In the genomic region with DNA sequence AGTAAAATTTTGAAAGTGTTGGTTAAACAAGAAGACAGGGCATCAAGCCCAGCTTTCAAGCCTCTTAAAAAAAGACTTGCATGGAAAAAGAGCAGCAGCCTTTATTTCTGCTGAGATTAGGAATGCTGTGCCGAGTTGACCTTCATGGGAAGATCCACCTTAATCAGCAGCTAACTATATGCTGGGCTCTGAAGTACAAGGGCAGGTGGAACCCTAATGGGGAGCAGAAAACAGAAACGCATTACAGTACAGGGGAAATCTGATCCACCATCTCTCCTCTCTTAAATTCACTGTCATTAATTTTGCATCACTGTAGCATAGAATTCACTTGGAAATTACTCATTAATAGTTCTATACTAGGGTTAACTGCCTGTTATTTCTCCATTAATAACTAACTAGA, we compare ENCODE assay signal across 19 cellular contexts.
DNase-seq lines count a peak whose midpoint lies in the region; ATAC-seq and TF ChIP-seq lines count a peak whose summit lies in the region.
"Had no signal": no experiment of that assay in that cellular context is flagged by ENCODE, and none has a peak within 500 bp of the region (broad histone marks: within the 10 kb centered on the region; RNA-seq: fewer than 3 reads in every experiment).

No MANE protein-coding gene starts in this region.

- no peak overlapping the region for H2AK9ac ChIP-seq in IMR-90 (replicated peaks; ENCODE audit: low read depth, low read length, poor library complexity)

- no peak overlapping the region for H2BK5ac ChIP-seq in IMR-90 (ENCODE audit: low read depth, low read length, poor library complexity, severe bottlenecking)

- no peak overlapping the region for H4K5ac ChIP-seq in IMR-90 (ENCODE audit: low read depth, low read length)

- no peak overlapping the region for H3K4me3 ChIP-seq in ACC112 (ENCODE audit: low read depth, low read length)
- H3K4me3 ChIP-seq in IMR-90 (ENCODE audit: insufficient read depth, low read depth, low read length), result no peak overlapping the region
- H3K4me3 ChIP-seq in coronary artery, result no peak overlapping the region
- no peak overlapping the region for H3K4me3 ChIP-seq in osteoblast (ENCODE audit: insufficient read depth, low read length)
- H3K4me3 ChIP-seq: neural progenitor cell had no signal

- intact Hi-C loops in IMR-90 (cut with micrococcal nuclease), result no loop called here

- peaks cover 58% of the 10 kb centered on the region for H3K36me3 ChIP-seq in ACC112 (ENCODE audit: insufficient read depth, low read length)
- peaks cover 38% of the 10 kb centered on the region for H3K36me3 ChIP-seq in IMR-90 (ENCODE audit: control insufficient read depth, insufficient read depth, low read length)
- peaks cover 73% of the 10 kb centered on the region for H3K36me3 ChIP-seq in osteoblast (ENCODE audit: insufficient read depth, low read length)

- H3K27me3 ChIP-seq in ACC112 (ENCODE audit: insufficient read depth, low read length) (no peaks in the 10 kb centered on the region), IMR-90 (ENCODE audit: control insufficient read depth, insufficient read depth, low read length) (no peaks in the 10 kb centered on the region), osteoblast (ENCODE audit: insufficient read depth, low read length) (no peaks in the 10 kb centered on the region)
- H3K27me3 ChIP-seq: brain microvascular endothelial cell, neural progenitor cell had no signal

- in situ Hi-C loops in IMR-90 (cut with MboI; ENCODE audit: low sequenced_read_pairs), result no loop called here

- H2AFZ ChIP-seq in ACC112 (ENCODE audit: low read length, unreplicated experiment) (no peak overlapping the region), IMR-90 (replicated peaks; ENCODE audit: low read length, poor library complexity) (no peak overlapping the region), osteoblast (ENCODE audit: low read length) (no peak overlapping the region)
- H2AFZ ChIP-seq: neural progenitor cell had no signal

- peaks cover 10% of the 10 kb centered on the region; the same call in 1 of the 2 replicates for H4K20me1 ChIP-seq in IMR-90 (ENCODE audit: insufficient read depth, low read length)
- H4K20me1 ChIP-seq in osteoblast (ENCODE audit: insufficient read depth, low read length), result peaks cover 11% of the 10 kb centered on the region

- H3K14ac ChIP-seq in IMR-90 (replicated peaks; ENCODE audit: low read depth, low read length), result 0 out of 2 replicates have a peak overlapping the region, but pooled peaks have one; percentile 39

- H3K4me2 ChIP-seq in IMR-90 (ENCODE audit: low read depth, low read length) (no peak overlapping the region), osteoblast (ENCODE audit: insufficient read depth, low read length) (no peak overlapping the region)
- H3K4me2 ChIP-seq: neural progenitor cell had no signal

- peak overlapping the region in 1 of 2 experiments; percentile 30; a peak in 1 of 4 replicates for H4K8ac ChIP-seq in IMR-90 (ENCODE audit: low read depth in 2 of 2, low read length in 2 of 2)

- dilution Hi-C loops in IMR-90 (cut with HindIII; ENCODE audit: low sequenced_read_pairs, unreplicated experiment), result no loop called here

- H3K79me1 ChIP-seq in IMR-90 (ENCODE audit: low read depth in 1 of 2, low read length in 2 of 2), result peaks cover 37 to 76% of the 10 kb centered on the region in 2 experiments

- no peak overlapping the region for H2BK15ac ChIP-seq in IMR-90 (ENCODE audit: low read depth, low read length)

- CTCF ChIA-PET in IMR-90 (lab: Yijun Ruan, JAX), result no interaction called here

- H3K79me2 ChIP-seq in ACC112 (ENCODE audit: control insufficient read depth, insufficient read depth, low read length, unreplicated experiment) (peaks cover 13% of the 10 kb centered on the region), osteoblast (ENCODE audit: insufficient read depth, low read length) (peaks cover 14% of the 10 kb centered on the region)

- H3K4ac ChIP-seq in IMR-90 (ENCODE audit: low read depth, low read length), result peak overlapping the region; percentile 45; the same call in 1 of the 2 replicates

- H3K56ac ChIP-seq in IMR-90 (ENCODE audit: extremely low read depth, insufficient read depth, low read length), result no peak overlapping the region

- H3K18ac ChIP-seq in IMR-90 (ENCODE audit: low read depth, low read length), result no peak overlapping the region

- H3K9ac ChIP-seq in IMR-90 (ENCODE audit: low read depth, low read length), result no peak overlapping the region
- H3K9ac ChIP-seq: neural progenitor cell had no signal

- H3K9me3 ChIP-seq in IMR-90 (ENCODE audit: control insufficient read depth, insufficient read depth, low read length), result no peaks in the 10 kb centered on the region
- no peaks in the 10 kb centered on the region for H3K9me3 ChIP-seq in osteoblast (ENCODE audit: low read depth, low read length)

- H3K4me1 ChIP-seq in ACC112 (ENCODE audit: control insufficient read depth, insufficient read depth, low read length, unreplicated experiment) (peaks cover 59% of the 10 kb centered on the region), IMR-90 (ENCODE audit: control insufficient read depth, insufficient read depth, low read length) (peaks cover 32% of the 10 kb centered on the region), osteoblast (ENCODE audit: insufficient read depth, low read length) (peaks cover 38% of the 10 kb centered on the region)

- POLR2A ChIA-PET in IMR-90 (lab: Charles Lee; ENCODE audit: unreplicated experiment), result no interaction called here

- H3K27ac ChIP-seq in ACC112 (ENCODE audit: low read depth, low read length), result peak overlapping the region; percentile 99; the same call in 1 of the 2 replicates
- no peak overlapping the region for H3K27ac ChIP-seq in IMR-90 (ENCODE audit: insufficient read depth, low read length)
- H3K27ac ChIP-seq in coronary artery, result peak overlapping the region; percentile 35 to 79
- H3K27ac ChIP-seq in osteoblast (ENCODE audit: low read depth, low read length), result peak overlapping the region; percentile 10
- H3K27ac ChIP-seq: neural progenitor cell had no signal

- TF ChIP-seq RAD21 in IMR-90 (IDR thresholded peaks at IDR 0.05; ENCODE audit: low read length), result no peak

- peaks cover 38% of the 10 kb centered on the region for H3K9me1 ChIP-seq in IMR-90 (ENCODE audit: insufficient read depth, low read length)

- ATAC-seq in IMR-90 (ENCODE audit: low read depth) (no peak), HG02571 (IDR thresholded peaks at IDR 0.05; ENCODE audit: unreplicated experiment) (no peak)
- ATAC-seq: esophagus mucosa had no signal

- WGBS in IMR-90 (ENCODE audit: extremely low coverage in 2 of 2, insufficient read length in 1 of 2), 2 experiments, result no CpG with 5 or more reads among the region's 2 CpGs

- H2BK20ac ChIP-seq in IMR-90 (ENCODE audit: low read depth, low read length), result no peak overlapping the region

- no peak for TF ChIP-seq POLR2A in IMR-90 (IDR thresholded peaks at IDR 0.05; ENCODE audit: low read depth, low read length)

- no peak overlapping the region for H2BK120ac ChIP-seq in IMR-90 (ENCODE audit: low read depth, low read length)

- DNase-seq in IMR-90 (no peak), coronary artery (ENCODE audit: low spot score) (no peak), osteoblast (ENCODE audit: insufficient read length, low spot score, missing footprints) (no peak), NCI-H187 treated with DMSO at 0.1 percent for 48 hours (lab: John Stamatoyannopoulos, UW) (no peak), NCI-H146 (lab: John Stamatoyannopoulos, UW) (no peak), hippocampal formation (lab: John Stamatoyannopoulos, UW) (no peak)
- DNase-seq: activated CD4-positive, alpha-beta T cell treated with anti-CD3 and anti-CD28 coated beads for 1 hour; brain microvascular endothelial cell; MV-4-11; NCI-H2081; NCI-H526; OCI-M1; retina; stimulated activated naive CD4-positive, alpha-beta T cell; T-helper 9 cell had no signal

- no TSS peak for BruUV-seq in IMR-90 (replicated peaks; lab: Mats Ljungman, UMichigan)

- TF ChIP-seq CTCF in IMR-90 (conservative IDR thresholded peaks at IDR 0.05; ENCODE audit: low read depth, low read length), result no peak
- TF ChIP-seq CTCF in coronary artery (IDR thresholded peaks at IDR 0.05), result no peak
- TF ChIP-seq CTCF in osteoblast (IDR thresholded peaks at IDR 0.05; ENCODE audit: extremely low read depth, low read depth, low read length), result no peak

- H2AK5ac ChIP-seq in IMR-90 (ENCODE audit: low read depth, low read length), result no peak overlapping the region

- H4K91ac ChIP-seq in IMR-90 (ENCODE audit: insufficient read depth, low read depth, low read length), result no peak overlapping the region

- no peak overlapping the region for H3K23ac ChIP-seq in IMR-90 (ENCODE audit: low read depth, low read length)

TF ChIP-seq in IMR-90, 13 proteins besides CTCF, POLR2A, EP300 and RAD21:
- TF ChIP-seq NFE2L2 (IDR thresholded peaks at IDR 0.05; ENCODE audit: low read depth, low read length), result no peak
